10 cellular contexts compared by ENCODE assay signal in the genomic region with DNA sequence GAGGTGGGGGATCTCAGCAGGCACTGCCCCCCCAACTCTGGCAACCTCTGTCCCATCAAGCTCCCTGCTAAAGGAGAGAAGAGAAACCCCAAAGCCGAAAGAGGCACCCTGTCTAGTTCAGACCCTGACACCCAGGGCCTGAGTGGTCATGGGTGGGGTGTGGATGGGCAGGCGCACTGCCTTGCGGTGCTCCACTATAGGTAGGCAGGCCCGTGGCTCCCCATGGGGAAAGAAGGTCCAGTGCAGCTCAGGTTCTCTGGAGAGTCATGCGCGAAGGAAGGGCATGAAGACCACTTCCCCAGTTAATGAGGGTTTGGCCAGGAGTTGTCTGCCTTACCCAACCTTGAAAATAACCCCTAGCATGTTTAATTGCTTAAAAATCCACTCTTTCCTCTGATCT. TPM values are rescaled to one million over a fixed set of nuclear protein-coding genes. Genes with fewer than 3 reads are reported as not detected.
DNase-seq lines count a peak whose midpoint lies in the region; ATAC-seq and TF ChIP-seq lines count a peak whose summit lies in the region.
"Not testable (repeated sequence)": the region's sequence is repeated elsewhere in the genome, so short reads cannot be mapped to it uniquely, and the experiment has no call there.
"Had no signal": no experiment of that assay in that cellular context is flagged by ENCODE, and none has a peak within 500 bp of the region (broad histone marks: within the 10 kb centered on the region; RNA-seq: fewer than 3 reads in every experiment).

No MANE protein-coding gene starts in this region.

- intact Hi-C loops in posterior vena cava (cut with DNase I), result not testable (repeated sequence)

- not testable (repeated sequence) for H2AFZ ChIP-seq in hepatocyte

- peak overlapping the region; percentile 46 for H3K27ac Mint-ChIP-seq in activated CD8-positive, alpha-beta T cell treated with anti-CD3 and anti-CD28 coated beads, Interleukin-2, amount 10 ng/mL, durations not matched to agents 7 days and 5 days
- H3K27ac Mint-ChIP-seq in endodermal cell, result not testable (repeated sequence)

- POLR2A ChIA-PET in activated CD8-positive, alpha-beta T cell treated with anti-CD3 and anti-CD28 coated beads, Interleukin-2, amount 10 ng/mL, durations not matched to agents 7 days and 5 days (lab: Charles Lee), result not testable (repeated sequence)

- H3K4me1 ChIP-seq in endodermal cell (ENCODE audit: control insufficient read depth, insufficient read depth, low read length); hepatocyte (ENCODE audit: insufficient read depth): not testable (repeated sequence)

- not testable (repeated sequence) for H3K4me1 Mint-ChIP-seq in activated CD8-positive, alpha-beta T cell treated with anti-CD3 and anti-CD28 coated beads, Interleukin-2, amount 10 ng/mL, durations not matched to agents 7 days and 5 days (ENCODE audit: low read depth); endodermal cell

- H3K27me3 Mint-ChIP-seq in activated CD8-positive, alpha-beta T cell treated with anti-CD3 and anti-CD28 coated beads, Interleukin-2, amount 10 ng/mL, durations not matched to agents 7 days and 5 days (ENCODE audit: low read depth); endodermal cell (ENCODE audit: insufficient read depth): not testable (repeated sequence)

- not testable (repeated sequence) for H3K36me3 Mint-ChIP-seq in activated CD8-positive, alpha-beta T cell treated with anti-CD3 and anti-CD28 coated beads, Interleukin-2, amount 10 ng/mL, durations not matched to agents 7 days and 5 days (ENCODE audit: low read depth); endodermal cell (ENCODE audit: low read depth)

- H3K4me2 ChIP-seq in hepatocyte, result not testable (repeated sequence)

- CTCF ChIA-PET in activated CD8-positive, alpha-beta T cell treated with anti-CD3 and anti-CD28 coated beads, Interleukin-2, amount 10 ng/mL, durations not matched to agents 7 days and 5 days (lab: Charles Lee), result not testable (repeated sequence)

- WGBS in endodermal cell (ENCODE audit: insufficient coverage in 1 of 2, insufficient read length in 1 of 2), 2 experiments, result no CpG with 5 or more reads among the region's 6 CpGs
- 94% methylated on average over 5 of the region's 6 CpGs for WGBS in hepatocyte (ENCODE audit: low lambda C conversion rate, missing lambda C conversion rate)

- TF ChIP-seq CTCF in endodermal cell (conservative IDR thresholded peaks at IDR 0.05); hepatocyte (IDR thresholded peaks at IDR 0.05; ENCODE audit: poor library complexity): not testable (repeated sequence)

- not testable (repeated sequence) for H3K9me2 ChIP-seq in hepatocyte (replicated peaks; ENCODE audit: insufficient read depth)

- H3K9me3 ChIP-seq in endodermal cell (ENCODE audit: control insufficient read depth, low read length); hepatocyte (ENCODE audit: low read depth): not testable (repeated sequence)

- not testable (repeated sequence) for ATAC-seq in activated CD8-positive, alpha-beta T cell treated with anti-CD3 and anti-CD28 coated beads, Interleukin-2, amount 10 ng/mL, durations not matched to agents 7 days and 5 days

- not testable (repeated sequence) for H3K27me3 ChIP-seq in endodermal cell (ENCODE audit: control insufficient read depth, insufficient read depth, low read length, poor library complexity, severe bottlenecking); hepatocyte

- H3K36me3 ChIP-seq in endodermal cell (ENCODE audit: control insufficient read depth, insufficient read depth, low read length); hepatocyte (replicated peaks; ENCODE audit: insufficient read depth, low read depth): not testable (repeated sequence)

- not testable (repeated sequence) for H3K9me3 Mint-ChIP-seq in activated CD8-positive, alpha-beta T cell treated with anti-CD3 and anti-CD28 coated beads, Interleukin-2, amount 10 ng/mL, durations not matched to agents 7 days and 5 days (ENCODE audit: insufficient read depth); endodermal cell

- not testable (repeated sequence) for H4K20me1 ChIP-seq in hepatocyte (ENCODE audit: insufficient read depth, poor library complexity, severe bottlenecking)

- H3K4me3 Mint-ChIP-seq in activated CD8-positive, alpha-beta T cell treated with anti-CD3 and anti-CD28 coated beads, Interleukin-2, amount 10 ng/mL, durations not matched to agents 7 days and 5 days; endodermal cell: not testable (repeated sequence)

- DNase-seq in HT1080 (ENCODE audit: low read depth) (peak; percentile 0), endodermal cell (peak; percentile 31), hepatocyte (ENCODE audit: low spot score) (peak; percentile 1), medulla oblongata (ENCODE audit: extremely low spot score) (peak; percentile 0), posterior vena cava (ENCODE audit: low spot score) (peak; percentile 49)
- not testable (repeated sequence) for DNase-seq in activated CD8-positive, alpha-beta T cell treated with anti-CD3 and anti-CD28 coated beads, Interleukin-2, amount 10 ng/mL, durations not matched to agents 7 days and 5 days

- not testable (repeated sequence) for H3K4me3 ChIP-seq in endodermal cell (ENCODE audit: low read length); hepatocyte

- not testable (repeated sequence) for H3K9ac ChIP-seq in endodermal cell (ENCODE audit: extremely low read depth, low read length, poor library complexity, severe bottlenecking)

- H3K79me2 ChIP-seq in hepatocyte, result not testable (repeated sequence)

- H3K27ac ChIP-seq in endodermal cell (ENCODE audit: low read depth, low read length); hepatocyte: not testable (repeated sequence)

RNA-seq across cellular contexts. Expression of a gene that starts 40.4 kb away (rescaled TPM):
- 0.06 and 0.17 TPM in 2 replicates for total RNA-seq in HT1080 (2014; rRNA removed; shearing (Covaris generic))
- not detected in 2 replicates for polyA plus RNA-seq in HT1080 (2015; cell fraction: cytosol; rRNA removed)
- 0.46 TPM in 1 of 2 replicates, not detected in the other for polyA plus RNA-seq in HT1080 (2015; cell fraction: nucleus; rRNA removed)
- 1 to 10 TPM in 1 of 2 experiments, under 1 TPM in 1; 0.94 to 1.3 TPM for total RNA-seq in activated CD8-positive, alpha-beta T cell treated with anti-CD3 and anti-CD28 coated beads, Interleukin-2, amount 10 ng/mL, durations not matched to agents 7 days and 5 days
- total RNA-seq in endodermal cell (under 1 TPM; 0.20 to 0.58 TPM), hepatocyte (not detected in 2 replicates), posterior vena cava (not detected)
- 0.68 TPM for polyA plus RNA-seq in endodermal cell (2013, experiment 1 of 2)
- 0.50 TPM for polyA plus RNA-seq in endodermal cell (2013, experiment 2 of 2)
- not detected in 2 replicates for polyA plus RNA-seq in hepatocyte
- total RNA-seq: CD4-positive, alpha-beta T cell; GM23248; H4; HT-29 had no signal
- polyA plus RNA-seq: GM23248 had no signal
